In genomic region chr10:125722811-125723210, GRCh38 we compare ENCODE assay signal across 19 cellular contexts. TPM values are rescaled to one million over a fixed set of nuclear protein-coding genes. Genes with fewer than 3 reads are reported as not detected.
DNase-seq lines count a peak whose midpoint lies in the region; ATAC-seq and TF ChIP-seq lines count a peak whose summit lies in the region.
"Had no signal": no experiment of that assay in that cellular context is flagged by ENCODE, and none has a peak within 500 bp of the region (broad histone marks: within the 10 kb centered on the region; RNA-seq: fewer than 3 reads in every experiment).

No MANE protein-coding gene starts in this region.

- no peak overlapping the region for H3K4me3 Mint-ChIP-seq in activated CD4-positive, alpha-beta memory T cell treated with anti-CD3 and anti-CD28 coated beads for 36 hours
- H3K4me3 Mint-ChIP-seq in activated CD4-positive, alpha-beta memory T cell treated with anti-CD3 and anti-CD28 coated beads, Interleukin-2, amount 10 ng/mL, durations not matched to agents 7 days and 5 days: no peak overlapping the region
- H3K4me3 Mint-ChIP-seq in CD4-positive, alpha-beta T cell: peak overlapping the region; percentile 63
- H3K4me3 Mint-ChIP-seq in endothelial cell (ENCODE audit: unreplicated experiment): no peak overlapping the region
- H3K4me3 Mint-ChIP-seq: GM23338 had no signal

- H3K9me3 Mint-ChIP-seq in activated CD4-positive, alpha-beta memory T cell treated with anti-CD3 and anti-CD28 coated beads for 36 hours: no peaks in the 10 kb centered on the region
- H3K9me3 Mint-ChIP-seq in activated CD4-positive, alpha-beta memory T cell treated with anti-CD3 and anti-CD28 coated beads, Interleukin-2, amount 10 ng/mL, durations not matched to agents 7 days and 5 days: no peaks in the 10 kb centered on the region
- no peaks in the 10 kb centered on the region for H3K9me3 Mint-ChIP-seq in CD4-positive, alpha-beta T cell
- H3K9me3 Mint-ChIP-seq in endothelial cell (ENCODE audit: unreplicated experiment): no peaks in the 10 kb centered on the region

- TF ChIP-seq CTCF in CD4-positive, alpha-beta T cell (IDR thresholded peaks at IDR 0.05): no peak
- TF ChIP-seq CTCF in VCaP (conservative IDR thresholded peaks at IDR 0.05): no peak
- TF ChIP-seq CTCF in endothelial cell (IDR thresholded peaks at IDR 0.05; ENCODE audit: unreplicated experiment): no peak

- intact Hi-C loops in activated CD4-positive, alpha-beta memory T cell treated with anti-CD3 and anti-CD28 coated beads for 36 hours (cut with micrococcal nuclease): no loop called here
- intact Hi-C loops in CD4-positive, alpha-beta T cell (cut with DNase I, micrococcal nuclease): loop anchor here in 1 of 2 experiments (5.0 to 10.0 kb wide), 2 partner anchors 806 to 928 kb away; partner anchors contain the start of gene EEF1AKMT2

- no peak for ATAC-seq in CD4-positive, alpha-beta T cell (ENCODE audit: poor library complexity)
- ATAC-seq: A549, GM23338, HCT116 had no signal

- no peaks in the 10 kb centered on the region for H3K9me3 ChIP-seq in CD4-positive, alpha-beta T cell (ENCODE audit: control insufficient read depth, low read length)

- POLR2A ChIA-PET in activated CD4-positive, alpha-beta memory T cell treated with anti-CD3 and anti-CD28 coated beads for 36 hours (lab: Charles Lee): no interaction called here
- POLR2A ChIA-PET in activated CD4-positive, alpha-beta memory T cell treated with anti-CD3 and anti-CD28 coated beads, Interleukin-2, amount 10 ng/mL, durations not matched to agents 7 days and 5 days (lab: Charles Lee): no interaction called here
- POLR2A ChIA-PET in CD4-positive, alpha-beta T cell (lab: Charles Lee): no interaction called here

- DNase-seq in activated CD4-positive, alpha-beta memory T cell treated with anti-CD3 and anti-CD28 coated beads for 36 hours: no peak
- DNase-seq in activated CD4-positive, alpha-beta memory T cell treated with anti-CD3 and anti-CD28 coated beads, Interleukin-2, amount 10 ng/mL, durations not matched to agents 7 days and 5 days: no peak
- DNase-seq in CD4-positive, alpha-beta T cell: no peak
- peak; percentile 20 to 66 for DNase-seq in lung microvascular endothelial cell (ENCODE audit: low read depth in 2 of 2)
- no peak for DNase-seq in endothelial cell (ENCODE audit: low spot score)
- DNase-seq in GM19240 (ENCODE audit: insufficient read length, low spot score): no peak
- DNase-seq: C1 segment of cervical spinal cord, COR-L47, EL, MV-4-11, NCI-H1417, NCI-H187 treated with DMSO at 0.1 percent for 48 hours, NCI-H526 treated with DMSO at 0.1 percent for 48 hours, SHP77 treated with DMSO at 0.1 percent for 48 hours had no signal

- CTCF ChIA-PET in activated CD4-positive, alpha-beta memory T cell treated with anti-CD3 and anti-CD28 coated beads for 36 hours (lab: Charles Lee): interaction anchor here (0.8 kb wide), 1 partner anchor 674 kb away, joined by 3 read pairs; no protein-coding TSS in a partner anchor
- CTCF ChIA-PET in activated CD4-positive, alpha-beta memory T cell treated with anti-CD3 and anti-CD28 coated beads, Interleukin-2, amount 10 ng/mL, durations not matched to agents 7 days and 5 days (lab: Charles Lee): interaction anchor here (1.1 kb wide), 1 partner anchor 11 kb away, joined by 3 read pairs; no protein-coding TSS in a partner anchor
- CTCF ChIA-PET in CD4-positive, alpha-beta T cell (lab: Charles Lee): no interaction called here

- H3K27ac Mint-ChIP-seq in activated CD4-positive, alpha-beta memory T cell treated with anti-CD3 and anti-CD28 coated beads for 36 hours: peak overlapping the region; percentile 48
- no peak overlapping the region for H3K27ac Mint-ChIP-seq in activated CD4-positive, alpha-beta memory T cell treated with anti-CD3 and anti-CD28 coated beads, Interleukin-2, amount 10 ng/mL, durations not matched to agents 7 days and 5 days
- H3K27ac Mint-ChIP-seq in CD4-positive, alpha-beta T cell: no peak overlapping the region
- no peak overlapping the region for H3K27ac Mint-ChIP-seq in endothelial cell (ENCODE audit: unreplicated experiment)
- H3K27ac Mint-ChIP-seq: GM23338 had no signal

- no peaks in the 10 kb centered on the region for H3K27me3 Mint-ChIP-seq in activated CD4-positive, alpha-beta memory T cell treated with anti-CD3 and anti-CD28 coated beads for 36 hours
- H3K27me3 Mint-ChIP-seq in activated CD4-positive, alpha-beta memory T cell treated with anti-CD3 and anti-CD28 coated beads, Interleukin-2, amount 10 ng/mL, durations not matched to agents 7 days and 5 days: no peaks in the 10 kb centered on the region
- no peaks in the 10 kb centered on the region for H3K27me3 Mint-ChIP-seq in CD4-positive, alpha-beta T cell
- peaks cover 2% of the 10 kb centered on the region for H3K27me3 Mint-ChIP-seq in endothelial cell (ENCODE audit: unreplicated experiment)

- no peak overlapping the region for H3K27ac ChIP-seq in CD4-positive, alpha-beta T cell (ENCODE audit: low read depth, low read length)
- H3K27ac ChIP-seq in VCaP: peak overlapping the region; percentile 88
- H3K27ac ChIP-seq: A549 had no signal

- peaks cover 30% of the 10 kb centered on the region for H3K4me1 Mint-ChIP-seq in activated CD4-positive, alpha-beta memory T cell treated with anti-CD3 and anti-CD28 coated beads for 36 hours (ENCODE audit: low read depth)
- H3K4me1 Mint-ChIP-seq in activated CD4-positive, alpha-beta memory T cell treated with anti-CD3 and anti-CD28 coated beads, Interleukin-2, amount 10 ng/mL, durations not matched to agents 7 days and 5 days: peaks cover 36% of the 10 kb centered on the region
- peaks cover 39% of the 10 kb centered on the region for H3K4me1 Mint-ChIP-seq in CD4-positive, alpha-beta T cell (ENCODE audit: low read depth)
- H3K4me1 Mint-ChIP-seq in endothelial cell (ENCODE audit: unreplicated experiment): peaks cover 4% of the 10 kb centered on the region

- H3K27me3 ChIP-seq in CD4-positive, alpha-beta T cell (ENCODE audit: control insufficient read depth, insufficient read depth, low read length): no peaks in the 10 kb centered on the region

- H3K36me3 Mint-ChIP-seq in activated CD4-positive, alpha-beta memory T cell treated with anti-CD3 and anti-CD28 coated beads for 36 hours: peaks cover 46% of the 10 kb centered on the region
- peaks cover 52% of the 10 kb centered on the region for H3K36me3 Mint-ChIP-seq in activated CD4-positive, alpha-beta memory T cell treated with anti-CD3 and anti-CD28 coated beads, Interleukin-2, amount 10 ng/mL, durations not matched to agents 7 days and 5 days (ENCODE audit: low read depth)
- H3K36me3 Mint-ChIP-seq in CD4-positive, alpha-beta T cell (ENCODE audit: low read depth): peaks cover 90% of the 10 kb centered on the region
- H3K36me3 Mint-ChIP-seq in endothelial cell (ENCODE audit: low read depth, unreplicated experiment): peaks cover 12% of the 10 kb centered on the region

RNA-seq across cellular contexts. Expression of gene EDRF1, which starts 3.3 kb away (rescaled TPM):
- total RNA-seq in activated CD4-positive, alpha-beta memory T cell treated with anti-CD3 and anti-CD28 coated beads for 36 hours: 10 to 100 TPM; 23.0 to 27.7 TPM
- 10 to 100 TPM; 31.3 to 33.8 TPM for total RNA-seq in activated CD4-positive, alpha-beta memory T cell treated with anti-CD3 and anti-CD28 coated beads, Interleukin-2, amount 10 ng/mL, durations not matched to agents 7 days and 5 days
- 10 to 100 TPM; 39.0 to 39.8 TPM for total RNA-seq in CD4-positive, alpha-beta T cell
- total RNA-seq in lung microvascular endothelial cell (9.4 and 15.1 TPM in 2 replicates), endothelial cell (ENCODE audit: unreplicated experiment) (29.2 TPM)

RNA-seq across cellular contexts. Expression of gene TEX36, which starts 39.8 kb away (rescaled TPM):
- total RNA-seq in activated CD4-positive, alpha-beta memory T cell treated with anti-CD3 and anti-CD28 coated beads for 36 hours: not detected
- total RNA-seq in activated CD4-positive, alpha-beta memory T cell treated with anti-CD3 and anti-CD28 coated beads, Interleukin-2, amount 10 ng/mL, durations not matched to agents 7 days and 5 days: not detected
- not detected for total RNA-seq in CD4-positive, alpha-beta T cell
- not detected in 2 replicates for total RNA-seq in lung microvascular endothelial cell
- not detected for total RNA-seq in endothelial cell (ENCODE audit: unreplicated experiment)
- total RNA-seq: GM23338, RPMI7951 had no signal

RNA-seq across cellular contexts. Expression of gene MMP21, which starts 52.8 kb away (rescaled TPM):
- not detected for total RNA-seq in activated CD4-positive, alpha-beta memory T cell treated with anti-CD3 and anti-CD28 coated beads for 36 hours
- not detected for total RNA-seq in activated CD4-positive, alpha-beta memory T cell treated with anti-CD3 and anti-CD28 coated beads, Interleukin-2, amount 10 ng/mL, durations not matched to agents 7 days and 5 days
- under 1 TPM; 0.16 to 0.34 TPM for total RNA-seq in CD4-positive, alpha-beta T cell
- 0.22 and 3.2 TPM in 2 replicates for total RNA-seq in lung microvascular endothelial cell
- not detected for total RNA-seq in endothelial cell (ENCODE audit: unreplicated experiment)
- total RNA-seq: GM23338, RPMI7951 had no signal

Comparison
In these comparisons a context has a peak if more than half of its experiments do, and no peak if none do; other contexts are left out.
1. DNase-seq: peak in lung microvascular endothelial cell (2 of 2); none in activated CD4-positive, alpha-beta memory T cell treated with anti-CD3 and anti-CD28 coated beads for 36 hours (single experiment), activated CD4-positive, alpha-beta memory T cell treated with anti-CD3 and anti-CD28 coated beads, Interleukin-2, amount 10 ng/mL, durations not matched to agents 7 days and 5 days (single experiment), CD4-positive, alpha-beta T cell (0 of 10), endothelial cell (single experiment) and GM19240 (single experiment).